Comparison of ENCODE assay signal across 17 cellular contexts in the genomic region with DNA sequence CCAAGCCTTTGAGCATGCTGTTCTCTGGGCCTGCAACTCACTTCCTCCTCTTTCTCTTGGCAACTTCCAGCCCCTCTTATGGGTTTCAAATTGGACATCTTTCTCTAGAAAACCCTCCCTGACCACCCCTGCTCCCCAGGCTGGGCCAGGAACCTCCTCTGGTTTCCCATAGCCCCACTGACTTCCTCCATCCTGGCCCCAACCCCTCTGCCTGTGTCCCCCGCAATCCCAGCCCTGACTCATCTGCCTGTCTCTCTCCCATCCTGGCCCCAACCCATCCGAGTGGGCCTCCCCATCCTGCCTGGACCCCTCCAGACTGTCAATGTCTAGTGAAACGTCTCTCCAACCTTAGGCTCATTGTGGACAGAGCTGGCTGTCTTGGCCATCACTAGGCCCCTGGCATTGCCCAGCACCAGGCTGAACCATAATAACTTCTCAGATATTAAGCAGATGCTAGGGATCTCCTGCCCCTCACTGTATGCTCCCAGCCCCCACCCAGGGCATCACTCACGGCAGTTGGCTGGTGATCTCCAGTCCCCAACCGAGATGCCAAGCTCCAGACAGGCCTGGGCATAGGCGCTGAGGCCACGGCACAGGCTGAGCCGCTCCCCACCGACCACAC.
"Had no signal": no experiment of that assay in that cellular context is flagged by ENCODE, and none has a peak within 500 bp of the region (broad histone marks: within the 10 kb centered on the region; RNA-seq: fewer than 3 reads in every experiment).

No MANE protein-coding gene starts in this region.

- H3K4me1 Mint-ChIP-seq: activated CD8-positive, alpha-beta memory T cell treated with anti-CD3 and anti-CD28 coated beads, Interleukin-2, amount 10 ng/mL, durations not matched to agents 7 days and 5 days had no signal

- H3K9me3 ChIP-seq: heart right ventricle, SJCRH30, testis had no signal

- H3K27me3 ChIP-seq: SJCRH30, testis had no signal

- H3K4me3 Mint-ChIP-seq: activated CD8-positive, alpha-beta memory T cell treated with anti-CD3 and anti-CD28 coated beads, Interleukin-2, amount 10 ng/mL, durations not matched to agents 7 days and 5 days; dendritic cell treated with granulocyte-macrophage colony-stimulating factor and Interleukin-4, amounts not matched to agents 40 ng/mL and 50 ng/mL, for 4 days; naive thymus-derived CD4-positive, alpha-beta T cell; stimulated activated naive CD8-positive, alpha-beta T cell treated with anti-CD3 and anti-CD28 coated beads, Interleukin-15, Interleukin-2, amounts not matched to agents 100 ng/mL and 50 ng/mL, for 24 hours had no signal

- H3K4me1 ChIP-seq: gastroesophageal sphincter, heart right ventricle, SJCRH30, testis had no signal

- DNase-seq: activated CD4-positive, alpha-beta T cell treated with anti-CD3 and anti-CD28 coated beads for 1 hour; activated CD4-positive, alpha-beta T cell treated with anti-CD3 and anti-CD28 coated beads, Interleukin-2, amount 50 U/mL, for 4 hours; activated CD8-positive, alpha-beta memory T cell treated with anti-CD3 and anti-CD28 coated beads, Interleukin-2, amount 10 ng/mL, durations not matched to agents 7 days and 5 days; activated gamma-delta T cell; activated T-cell treated with anti-CD3 and anti-CD28 coated beads, Interleukin-2, amount 50 U/mL, for 48 hours; brain microvascular endothelial cell; heart right ventricle; mammary epithelial cell; naive thymus-derived CD4-positive, alpha-beta T cell; SJCRH30; stimulated activated CD4-positive, alpha-beta T cell treated with anti-CD3 and anti-CD28 coated beads, Interleukin-15, amount 100 ng/mL, for 24 hours; stimulated activated CD4-positive, alpha-beta T cell treated with anti-CD3 and anti-CD28 coated beads, Interleukin-4, amount 100 ng/mL, for 24 hours; T-helper 9 cell; testis had no signal

- H3K27ac Mint-ChIP-seq: activated CD8-positive, alpha-beta memory T cell treated with anti-CD3 and anti-CD28 coated beads, Interleukin-2, amount 10 ng/mL, durations not matched to agents 7 days and 5 days; dendritic cell treated with granulocyte-macrophage colony-stimulating factor and Interleukin-4, amounts not matched to agents 40 ng/mL and 50 ng/mL, for 4 days had no signal

- H3K27ac ChIP-seq: brain microvascular endothelial cell, gastroesophageal sphincter, heart right ventricle, SJCRH30, testis had no signal

- H3K4me3 ChIP-seq: gastroesophageal sphincter, heart right ventricle, SJCRH30, testis had no signal

- H3K36me3 Mint-ChIP-seq: activated CD8-positive, alpha-beta memory T cell treated with anti-CD3 and anti-CD28 coated beads, Interleukin-2, amount 10 ng/mL, durations not matched to agents 7 days and 5 days had no signal

- H3K27me3 Mint-ChIP-seq: activated CD8-positive, alpha-beta memory T cell treated with anti-CD3 and anti-CD28 coated beads, Interleukin-2, amount 10 ng/mL, durations not matched to agents 7 days and 5 days; naive thymus-derived CD4-positive, alpha-beta T cell; stimulated activated naive CD8-positive, alpha-beta T cell treated with anti-CD3 and anti-CD28 coated beads, Interleukin-15, Interleukin-2, amounts not matched to agents 100 ng/mL and 50 ng/mL, for 24 hours had no signal

- H3K36me3 ChIP-seq: brain microvascular endothelial cell, gastroesophageal sphincter, heart right ventricle, SJCRH30 had no signal

- H3K9me3 Mint-ChIP-seq: naive thymus-derived CD4-positive, alpha-beta T cell; stimulated activated naive CD8-positive, alpha-beta T cell treated with anti-CD3 and anti-CD28 coated beads, Interleukin-15, Interleukin-2, amounts not matched to agents 100 ng/mL and 50 ng/mL, for 24 hours had no signal

- ATAC-seq: activated CD8-positive, alpha-beta memory T cell treated with anti-CD3 and anti-CD28 coated beads, Interleukin-2, amount 10 ng/mL, durations not matched to agents 7 days and 5 days; gastroesophageal sphincter; heart right ventricle; naive thymus-derived CD4-positive, alpha-beta T cell had no signal
